In genomic region chr16:82630688-82631087, GRCh38 we compare ENCODE assay signal across 10 cellular contexts. TPM values are rescaled to one million over a fixed set of nuclear protein-coding genes. Genes with fewer than 3 reads are reported as not detected.
DNase-seq lines count a peak whose midpoint lies in the region; FAIRE-seq and TF ChIP-seq lines count a peak whose summit lies in the region.
"Had no signal": no experiment of that assay in that cellular context is flagged by ENCODE, and none has a peak within 500 bp of the region (broad histone marks: within the 10 kb centered on the region; RNA-seq: fewer than 3 reads in every experiment).

No MANE protein-coding gene starts in this region.

- H3K9me3 ChIP-seq in AG04450 (ENCODE audit: control insufficient read depth, insufficient read depth, low read length), result no peaks in the 10 kb centered on the region; the same call in 1 of the 2 replicates
- no peaks in the 10 kb centered on the region for H3K9me3 ChIP-seq in astrocyte (ENCODE audit: insufficient read depth, low read depth, low read length)
- H3K9me3 ChIP-seq in kidney (ENCODE audit: control insufficient read depth in 1 of 2, low read length in 2 of 2), result no peaks in the 10 kb centered on the region
- H3K9me3 ChIP-seq: thyroid gland had no signal

- H3K36me3 Mint-ChIP-seq in HFFc6 (ENCODE audit: low read depth) (peaks cover 6% of the 10 kb centered on the region; the same call in 1 of the 2 replicates), astrocyte (ENCODE audit: low read depth, unreplicated experiment) (peaks cover 2% of the 10 kb centered on the region)

- H4K20me1 ChIP-seq in astrocyte (ENCODE audit: insufficient read depth, low read length), result no peaks in the 10 kb centered on the region

- intact Hi-C loops in kidney (cut with DNase I), result no loop called here

- H3K27ac Mint-ChIP-seq in HFFc6, result peak overlapping the region; percentile 86
- H3K27ac Mint-ChIP-seq in astrocyte (ENCODE audit: unreplicated experiment), result peak overlapping the region; percentile 67

- CTCF ChIA-PET in AG04450 (lab: Charles Lee), result interaction anchor here (0.6 to 2.3 kb wide), 17 partner anchors 10 to 816 kb away, joined by 3 to 34 read pairs (median 3); no protein-coding TSS in a partner anchor

- POLR2A ChIA-PET in AG04450 (lab: Yijun Ruan, JAX), result no interaction called here

- no peaks in the 10 kb centered on the region for H3K27me3 ChIP-seq in AG04450 (ENCODE audit: control insufficient read depth, insufficient read depth, low read length)
- H3K27me3 ChIP-seq in astrocyte (ENCODE audit: insufficient read depth, low read length), result no peaks in the 10 kb centered on the region

- H3K4me3 Mint-ChIP-seq in HFFc6 (peak overlapping the region; percentile 73), astrocyte (ENCODE audit: unreplicated experiment) (no peak overlapping the region)

- H3K9ac ChIP-seq in astrocyte (ENCODE audit: low read length) (peak overlapping the region; percentile 91), kidney (ENCODE audit: low read length in 2 of 2) (no peak overlapping the region)

- H3K27ac ChIP-seq in AG04450 (ENCODE audit: low read depth, low read length), result no peak overlapping the region
- H3K27ac ChIP-seq in astrocyte (ENCODE audit: low read depth, low read length), result peak overlapping the region; percentile 89
- H3K27ac ChIP-seq in kidney (ENCODE audit: low read depth in 2 of 2, low read length in 2 of 2), result no peak overlapping the region
- H3K27ac ChIP-seq: thyroid gland had no signal

- H3K27me3 Mint-ChIP-seq in HFFc6 (ENCODE audit: insufficient read depth) (peaks cover 7% of the 10 kb centered on the region), astrocyte (ENCODE audit: low read depth, unreplicated experiment) (peaks cover 16% of the 10 kb centered on the region)

- H3K36me3 ChIP-seq in astrocyte (ENCODE audit: insufficient read depth, low read length) (no peaks in the 10 kb centered on the region), kidney (ENCODE audit: control insufficient read depth in 1 of 2, insufficient read depth in 2 of 2, low read length in 2 of 2) (no peaks in the 10 kb centered on the region)
- H3K36me3 ChIP-seq: thyroid gland had no signal

- DNase-seq in AG04450 (ENCODE audit: low read depth, low spot score) (no peak), HFFc6 (peak; percentile 28), astrocyte (ENCODE audit: low read depth) (no peak), kidney (no peak), NCI-H1694 (lab: John Stamatoyannopoulos, UW) (no peak), occipital lobe (lab: John Stamatoyannopoulos, UW) (no peak), cerebellum (ENCODE audit: low spot score) (no peak)
- no peak for DNase-seq in activated CD4-positive, CD25-positive, alpha-beta regulatory T cell (lab: John Stamatoyannopoulos, UW)
- DNase-seq: activated naive CD4-positive, alpha-beta T cell treated with Interleukin-2 at 50 U/mL for 16 hours; thyroid gland had no signal

- H3K4me1 ChIP-seq in astrocyte (ENCODE audit: insufficient read depth, low read length) (peaks cover 61% of the 10 kb centered on the region), kidney (ENCODE audit: control insufficient read depth in 1 of 2, insufficient read depth in 1 of 2, low read depth in 1 of 2, low read length in 2 of 2) (peaks cover 0 to 4% of the 10 kb centered on the region in 2 donors)

- H2AFZ ChIP-seq in astrocyte (ENCODE audit: low read depth, low read length), result no peak overlapping the region

- H3K4me1 Mint-ChIP-seq in HFFc6 (ENCODE audit: low read depth) (peaks cover 73% of the 10 kb centered on the region), astrocyte (ENCODE audit: low read depth, unreplicated experiment) (peaks cover 34% of the 10 kb centered on the region)

- peak overlapping the region; percentile 91 for H3K4me2 ChIP-seq in astrocyte (ENCODE audit: low read length)

- FAIRE-seq in astrocyte (lab: Jason Lieb, UNC) (no peak), kidney (lab: Jason Lieb, UNC) (no peak)

- H3K9me3 Mint-ChIP-seq in HFFc6 (no peaks in the 10 kb centered on the region), astrocyte (ENCODE audit: unreplicated experiment) (no peaks in the 10 kb centered on the region)

- peak; percentile 49 for TF ChIP-seq CTCF in AG04450 (IDR thresholded peaks at IDR 0.05; ENCODE audit: low read depth, low read length)
- TF ChIP-seq CTCF in HFFc6 (IDR thresholded peaks at IDR 0.05), result peak; percentile 71
- peak; percentile 28 for TF ChIP-seq CTCF in astrocyte (IDR thresholded peaks at IDR 0.05; ENCODE audit: insufficient read depth, low read depth, low read length)
- TF ChIP-seq CTCF in kidney (IDR thresholded peaks at IDR 0.05; ENCODE audit: borderline replicate concordance, extremely low read depth, insufficient read depth), result peak; percentile 8

- peaks cover 73% of the 10 kb centered on the region for H3K79me2 ChIP-seq in astrocyte (ENCODE audit: insufficient read depth, low read length)

- H3K4me3 ChIP-seq in AG04450 (ENCODE audit: low read depth, low read length) (no peak overlapping the region; the same call in 1 of the 2 replicates), astrocyte (ENCODE audit: insufficient read depth, low read depth, low read length) (peak overlapping the region; percentile 72), kidney (ENCODE audit: low read length in 2 of 2) (no peak overlapping the region)
- H3K4me3 ChIP-seq: thyroid gland had no signal

RNA-seq across cellular contexts. Expression of gene CDH13, which starts 3.9 kb away (rescaled TPM):
- polyA plus RNA-seq in AG04450 (2011; rRNA removed), result 54.8 and 55.0 TPM in 2 replicates
- 44.9 and 51.8 TPM in 2 replicates for polyA minus RNA-seq in AG04450 (2011; rRNA and poly(A)+ RNA removed)
- total RNA-seq in HFFc6 (2021; fragmentation: NEBNext Ultra II Directional; extraction: Animal tissue kit (Norgen Biotek cat#: 25700)), result 10 to 100 TPM in 2 of 6 experiments, 1 to 10 TPM in 4; 3.6 to 14.7 (median 4.7) TPM
- total RNA-seq in astrocyte, result 23.0 and 41.7 TPM in 2 replicates
- 13.8 TPM for total RNA-seq in kidney
- polyA plus RNA-seq in kidney (ENCODE audit: insufficient read depth, low read depth, low replicate concordance), result 4.8 TPM
- 27.3 TPM for total RNA-seq in occipital lobe
- 43.6 TPM for total RNA-seq in cerebellum

Comparison
In these comparisons a context has a peak if more than half of its experiments do, and no peak if none do; other contexts are left out.
1. CTCF ChIP-seq: peak in every context shown above with its lines; median percentile 71 in HFFc6; 49 in AG04450; 28 in astrocyte; 8 in kidney.